26 cellular contexts compared by ENCODE assay signal in the genomic region with DNA sequence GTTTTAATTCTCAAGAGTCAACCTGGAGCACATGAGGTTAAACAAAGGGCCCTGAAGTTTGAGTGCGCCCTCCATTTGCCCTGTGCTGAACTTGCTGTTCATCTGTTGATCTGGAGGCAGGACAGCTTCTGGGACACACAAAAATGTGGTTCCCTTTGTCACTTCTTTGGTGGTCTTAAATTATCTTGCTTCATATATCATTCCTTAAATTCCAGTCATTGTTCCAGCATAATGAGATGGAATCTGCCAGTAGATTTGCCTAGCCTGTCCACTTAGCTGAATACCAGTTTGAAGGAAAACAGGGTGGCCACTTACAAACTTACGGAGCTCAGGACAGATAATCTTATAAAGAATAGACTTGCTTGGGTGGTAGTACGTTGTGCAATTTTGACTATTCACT. TPM values are rescaled to one million over a fixed set of nuclear protein-coding genes. Genes with fewer than 3 reads are reported as not detected.
DNase-seq lines count a peak whose midpoint lies in the region; ATAC-seq, FAIRE-seq and TF ChIP-seq lines count a peak whose summit lies in the region.
"Had no signal": no experiment of that assay in that cellular context is flagged by ENCODE, and none has a peak within 500 bp of the region (broad histone marks: within the 10 kb centered on the region; RNA-seq: fewer than 3 reads in every experiment).

No MANE protein-coding gene starts in this region.

- no peak for TF ChIP-seq RAD21 in K562 (CRISPR knock-in tag; conservative IDR thresholded peaks at IDR 0.05 in 1 of 2, IDR thresholded peaks at IDR 0.05 in 1 of 2)

- H3K36me3 ChIP-seq in GM23338 (ENCODE audit: insufficient read depth), result no peaks in the 10 kb centered on the region; the same call in 1 of the 2 replicates
- H3K36me3 ChIP-seq in K562 (ENCODE audit: control insufficient read depth, insufficient read depth, low read length), result no peaks in the 10 kb centered on the region
- H3K36me3 ChIP-seq in neural progenitor cell, result no peaks in the 10 kb centered on the region

- no peak for TF ChIP-seq EP300 in K562 (IDR thresholded peaks at IDR 0.05; ENCODE audit: low read length)

- ATAC-seq in GM23338 (no peak), K562 (no peak)
- ATAC-seq: HCT116 had no signal

- no peak for TF ChIP-seq POLR2A in K562 (conservative IDR thresholded peaks at IDR 0.05)

- CTCF ChIA-PET in K562 (lab: Yijun Ruan, JAX; ENCODE audit: low intra/inter-chr PET ratio), result no interaction called here

- H4K20me1 ChIP-seq in GM23338 (replicated peaks; ENCODE audit: insufficient read depth), result no peaks in the 10 kb centered on the region
- no peaks in the 10 kb centered on the region for H4K20me1 ChIP-seq in K562 (replicated peaks; ENCODE audit: control insufficient read depth, insufficient read depth, low read length)
- H4K20me1 ChIP-seq in neural progenitor cell (ENCODE audit: low read depth), result no peaks in the 10 kb centered on the region

- in situ Hi-C loops in K562 (cut with MboI), result no loop called here

- DNase-seq in GM23338 (ENCODE audit: low spot score) (no peak), K562 (ENCODE audit: extremely low read depth in 1 of 4, low spot score in 3 of 4) (no peak), neural progenitor cell (ENCODE audit: low spot score) (peak; percentile 22), T-helper 2 cell (no peak), NCI-H1105 treated with DMSO at 0.1 percent for 48 hours (lab: John Stamatoyannopoulos, UW) (no peak)
- no peak for DNase-seq in activated CD8-positive, alpha-beta memory T cell treated with anti-CD3 and anti-CD28 coated beads for 24 hours
- DNase-seq in activated T-helper 2 cell treated with anti-CD3 and anti-CD28 coated beads, Interferon-gamma antibody, Interleukin-2, Interleukin-4, amounts not matched to agents 10 μg/mL and 5 μg/mL and 100 μg/mL, durations not matched to agents 14 hours and 24 hours and 36 hours (ENCODE audit: low spot score), result no peak
- DNase-seq: AML-193; Caco-2; CD4-positive, alpha-beta T cell; DMS153; DMS79; GF-D8; GOT3; H7; HFFc6; IMR-90; KBM-7 had no signal

- no peak for TF ChIP-seq CTCF in GM23338 (conservative IDR thresholded peaks at IDR 0.05; ENCODE audit: low read depth in 2 of 2)
- TF ChIP-seq CTCF in K562 (IDR thresholded peaks at IDR 0.05 in 2 of 3, conservative IDR thresholded peaks at IDR 0.05 in 1 of 3; ENCODE audit: insufficient read depth in 2 of 3, low read depth in 1 of 3, low read length in 3 of 3), result no peak
- TF ChIP-seq CTCF in neural progenitor cell (IDR thresholded peaks at IDR 0.05), result no peak

- POLR2A ChIA-PET in K562 (lab: Yijun Ruan, JAX), result interaction anchor here (1.2 to 1.8 kb wide), 2 partner anchors 11 to 14 kb away, joined by 3 to 7 read pairs; no protein-coding TSS in a partner anchor

- intact Hi-C loops in K562 (cut with micrococcal nuclease), result no loop called here
- intact Hi-C loops in activated T-helper 2 cell treated with anti-CD3 and anti-CD28 coated beads, Interferon-gamma antibody, Interleukin-2, Interleukin-4, amounts not matched to agents 10 μg/mL and 5 μg/mL and 100 μg/mL, durations not matched to agents 14 hours and 24 hours and 36 hours (cut with micrococcal nuclease), result no loop called here

- H3K4me2 ChIP-seq in GM23338 (no peak overlapping the region), K562 (ENCODE audit: insufficient read depth, low read length) (no peak overlapping the region), neural progenitor cell (no peak overlapping the region)

- H3K36me3 Mint-ChIP-seq in GM23338 (ENCODE audit: low read depth) (no peaks in the 10 kb centered on the region), neural progenitor cell (peaks cover 2% of the 10 kb centered on the region)
- H3K36me3 Mint-ChIP-seq in activated T-helper 2 cell treated with anti-CD3 and anti-CD28 coated beads, Interferon-gamma antibody, Interleukin-2, Interleukin-4, amounts not matched to agents 10 μg/mL and 5 μg/mL and 100 μg/mL, durations not matched to agents 14 hours and 24 hours and 36 hours (ENCODE audit: low read depth), result no peaks in the 10 kb centered on the region

- H3F3A ChIP-seq in GM23338 (replicated peaks; ENCODE audit: low read depth), result no peaks in the 10 kb centered on the region
- H3F3A ChIP-seq in neural progenitor cell (ENCODE audit: low read depth), result no peaks in the 10 kb centered on the region

- no peak overlapping the region for H3K4me3 Mint-ChIP-seq in GM23338
- H3K4me3 Mint-ChIP-seq in neural progenitor cell, result no peak overlapping the region
- H3K4me3 Mint-ChIP-seq in activated T-helper 2 cell treated with anti-CD3 and anti-CD28 coated beads, Interferon-gamma antibody, Interleukin-2, Interleukin-4, amounts not matched to agents 10 μg/mL and 5 μg/mL and 100 μg/mL, durations not matched to agents 14 hours and 24 hours and 36 hours (ENCODE audit: low read depth), result no peak overlapping the region
- H3K4me3 Mint-ChIP-seq: CD4-positive, alpha-beta T cell; HFFc6 had no signal

- H3K9me3 ChIP-seq in K562 (replicated peaks; ENCODE audit: control insufficient read depth, insufficient read depth, low read depth, low read length) (no peaks in the 10 kb centered on the region), neural progenitor cell (ENCODE audit: low read depth) (no peaks in the 10 kb centered on the region)
- H3K9me3 ChIP-seq: Caco-2 had no signal

- FAIRE-seq in K562 (lab: Jason Lieb, UNC), result no peak
- FAIRE-seq: D721Med had no signal

- H3K27ac ChIP-seq in GM23338 (ENCODE audit: low read depth) (no peak overlapping the region), K562 (ENCODE audit: extremely low read depth, low read depth, low read length) (no peak overlapping the region), neural progenitor cell (no peak overlapping the region)
- H3K27ac ChIP-seq: C4-2B, HL-60 had no signal

- no peaks in the 10 kb centered on the region for H3K79me2 ChIP-seq in GM23338 (replicated peaks; ENCODE audit: insufficient read depth)
- no peaks in the 10 kb centered on the region for H3K79me2 ChIP-seq in K562 (ENCODE audit: control insufficient read depth, insufficient read depth, low read length)
- no peaks in the 10 kb centered on the region for H3K79me2 ChIP-seq in neural progenitor cell (ENCODE audit: low read depth)

- H3K4me1 ChIP-seq in GM23338 (ENCODE audit: insufficient read depth), result peaks cover 4% of the 10 kb centered on the region; the same call in 1 of the 2 replicates
- H3K4me1 ChIP-seq in K562 (replicated peaks in 1 of 2; ENCODE audit: control insufficient read depth in 2 of 2, insufficient read depth in 2 of 2, low read length in 2 of 2), result peaks cover 0 to 6% of the 10 kb centered on the region in 2 experiments; a peak in 2 of 5 replicates
- no peaks in the 10 kb centered on the region for H3K4me1 ChIP-seq in neural progenitor cell
- H3K4me1 ChIP-seq: Caco-2 had no signal

- BruUV-seq in K562 (replicated peaks; lab: Mats Ljungman, UMichigan), result no TSS peak

- H3K4me3 ChIP-seq in GM23338 (no peak overlapping the region), K562 (no peak overlapping the region), neural progenitor cell (no peak overlapping the region)

- H3K27ac Mint-ChIP-seq in GM23338, result no peak overlapping the region
- H3K27ac Mint-ChIP-seq in neural progenitor cell, result no peak overlapping the region
- no peak overlapping the region for H3K27ac Mint-ChIP-seq in activated T-helper 2 cell treated with anti-CD3 and anti-CD28 coated beads, Interferon-gamma antibody, Interleukin-2, Interleukin-4, amounts not matched to agents 10 μg/mL and 5 μg/mL and 100 μg/mL, durations not matched to agents 14 hours and 24 hours and 36 hours
- H3K27ac Mint-ChIP-seq: CD4-positive, alpha-beta T cell; HFFc6 had no signal

- H3K9ac ChIP-seq in K562 (ENCODE audit: insufficient read depth in 1 of 2, low read depth in 2 of 2, low read length in 2 of 2) (no peak overlapping the region), neural progenitor cell (no peak overlapping the region)

- no peaks in the 10 kb centered on the region for H3K9me1 ChIP-seq in K562 (ENCODE audit: control insufficient read depth, insufficient read depth, low read length)

- peaks cover 11% of the 10 kb centered on the region; the same call in 1 of the 2 replicates for H3K9me2 ChIP-seq in GM23338 (ENCODE audit: insufficient read depth)

- peak overlapping the region; percentile 47; the same call in 1 of the 2 replicates for H2AFZ ChIP-seq in GM23338
- H2AFZ ChIP-seq in K562 (ENCODE audit: low read depth, low read length), result peak overlapping the region; percentile 90; the same call in 1 of the 2 replicates
- no peak overlapping the region for H2AFZ ChIP-seq in neural progenitor cell (replicated peaks)

- H3K9me3 Mint-ChIP-seq in GM23338 (no peaks in the 10 kb centered on the region; the same call in 1 of the 3 replicates), neural progenitor cell (peaks cover 17% of the 10 kb centered on the region)
- no peaks in the 10 kb centered on the region for H3K9me3 Mint-ChIP-seq in activated T-helper 2 cell treated with anti-CD3 and anti-CD28 coated beads, Interferon-gamma antibody, Interleukin-2, Interleukin-4, amounts not matched to agents 10 μg/mL and 5 μg/mL and 100 μg/mL, durations not matched to agents 14 hours and 24 hours and 36 hours
- H3K9me3 Mint-ChIP-seq: CD4-positive, alpha-beta T cell; HFFc6 had no signal

- H3K4me1 Mint-ChIP-seq in GM23338 (peaks cover 25% of the 10 kb centered on the region), neural progenitor cell (peaks cover 17% of the 10 kb centered on the region)
- H3K4me1 Mint-ChIP-seq in activated T-helper 2 cell treated with anti-CD3 and anti-CD28 coated beads, Interferon-gamma antibody, Interleukin-2, Interleukin-4, amounts not matched to agents 10 μg/mL and 5 μg/mL and 100 μg/mL, durations not matched to agents 14 hours and 24 hours and 36 hours (ENCODE audit: low read depth), result no peaks in the 10 kb centered on the region

- WGBS in K562 (ENCODE audit: insufficient coverage, low coverage, missing lambda C conversion rate), result 39% methylated on average over 3 of the region's 3 CpGs

- H3K27me3 ChIP-seq in GM23338 (ENCODE audit: insufficient read depth) (no peaks in the 10 kb centered on the region), K562 (ENCODE audit: control insufficient read depth in 2 of 2, insufficient read depth in 2 of 2, low read length in 2 of 2) (peaks cover 9 to 42% of the 10 kb centered on the region in 2 experiments; a peak in 4 of 5 replicates), neural progenitor cell (no peaks in the 10 kb centered on the region)

- peaks cover 6% of the 10 kb centered on the region for H3K27me3 Mint-ChIP-seq in GM23338 (ENCODE audit: insufficient read depth, low read depth, poor library complexity)
- no peaks in the 10 kb centered on the region for H3K27me3 Mint-ChIP-seq in neural progenitor cell (ENCODE audit: insufficient read depth, low read depth)
- no peaks in the 10 kb centered on the region for H3K27me3 Mint-ChIP-seq in activated T-helper 2 cell treated with anti-CD3 and anti-CD28 coated beads, Interferon-gamma antibody, Interleukin-2, Interleukin-4, amounts not matched to agents 10 μg/mL and 5 μg/mL and 100 μg/mL, durations not matched to agents 14 hours and 24 hours and 36 hours (ENCODE audit: low read depth)

RNA-seq across cellular contexts. Expression of a gene that starts 0.9 kb away (rescaled TPM):
- not detected in 2 replicates for total RNA-seq in GM23338 (2014; rRNA removed; shearing (Covaris generic))
- not detected in 2 replicates for polyA plus RNA-seq in GM23338 (2016; fragmentation: Nextera tagmentation; extraction: Ambion mirVana)
- total RNA-seq in K562 (2011; cell fraction: chromatin; rRNA removed; ENCODE audit: low replicate concordance), result not detected in 2 replicates
- not detected in 2 replicates for total RNA-seq in K562 (2011; cell fraction: nucleolus; rRNA removed)
- not detected in 2 replicates for total RNA-seq in K562 (2011; cell fraction: nucleoplasm; rRNA removed)
- 0.18 and 0.33 TPM in 2 replicates for total RNA-seq in K562 (2014; rRNA removed)
- not detected in 2 replicates for total RNA-seq in K562 (2014; rRNA removed; fragmentation: Illumina TruSeq; extraction: Trizol)
- 0.07 and 0.11 TPM in 2 replicates for total RNA-seq in K562 (2015; rRNA removed; fragmentation: Illumina TruSeq; extraction: Trizol)
- 0.16 TPM in 1 of 2 replicates, not detected in the other for total RNA-seq in K562 (2021)
- polyA plus RNA-seq in K562 (2011; rRNA removed), result not detected in 2 replicates
- polyA plus RNA-seq in K562 (2011; cell fraction: cytosol; rRNA removed), result not detected in 2 replicates
- polyA plus RNA-seq in K562 (2011; cell fraction: nucleus; rRNA removed), result not detected in 2 replicates
- 0.09 and 0.98 TPM in 2 replicates for polyA plus RNA-seq in K562 (2012)
- 0.19 and 0.28 TPM in 2 replicates for polyA plus RNA-seq in K562 (2014; fragmentation: Illumina TruSeq; extraction: Trizol)
- polyA plus RNA-seq in K562 (2014; fragmentation: Nextera tagmentation; extraction: Ambion mirVana), result under 1 TPM; 0.11 to 0.34 TPM
- polyA plus RNA-seq in K562 (2014; rRNA removed), result 0.25 TPM in 1 of 2 replicates, not detected in the other
- polyA minus RNA-seq in K562 (2011; rRNA and poly(A)+ RNA removed), result not detected in 2 replicates
- not detected in 2 replicates for polyA minus RNA-seq in K562 (2011; cell fraction: cytosol; rRNA and poly(A)+ RNA removed)
- not detected in 2 replicates for polyA minus RNA-seq in K562 (2011; cell fraction: nucleus; rRNA and poly(A)+ RNA removed)
- total RNA-seq in neural progenitor cell (ENCODE audit: low replicate concordance), result not detected in 2 replicates
- total RNA-seq in activated T-helper 2 cell treated with anti-CD3 and anti-CD28 coated beads, Interferon-gamma antibody, Interleukin-2, Interleukin-4, amounts not matched to agents 10 μg/mL and 5 μg/mL and 100 μg/mL, durations not matched to agents 14 hours and 24 hours and 36 hours, result not detected in 2 replicates
- total RNA-seq: A172; Caco-2; CD4-positive, alpha-beta T cell; Daoy; H7; HFFc6; HT1080; IMR-90 had no signal
- polyA plus RNA-seq: BJ, IMR-90 had no signal

RNA-seq across cellular contexts. Expression of a gene that starts 15.7 kb away (rescaled TPM):
- total RNA-seq in GM23338 (2014; rRNA removed; shearing (Covaris generic)), result not detected in 2 replicates
- 1.5 and 2.6 TPM in 2 replicates for polyA plus RNA-seq in GM23338 (2016; fragmentation: Nextera tagmentation; extraction: Ambion mirVana)
- total RNA-seq in K562 (2011; cell fraction: chromatin; rRNA removed; ENCODE audit: low replicate concordance), result 0.16 and 2.2 TPM in 2 replicates
- total RNA-seq in K562 (2011; cell fraction: nucleolus; rRNA removed), result 1.0 TPM in 1 of 2 replicates, not detected in the other
- 0.51 TPM in 1 of 2 replicates, not detected in the other for total RNA-seq in K562 (2011; cell fraction: nucleoplasm; rRNA removed)
- 0.86 TPM in 1 of 2 replicates, not detected in the other for total RNA-seq in K562 (2014; rRNA removed)
- 0.40 and 0.41 TPM in 2 replicates for total RNA-seq in K562 (2014; rRNA removed; fragmentation: Illumina TruSeq; extraction: Trizol)
- total RNA-seq in K562 (2015; rRNA removed; fragmentation: Illumina TruSeq; extraction: Trizol), result 0.76 TPM in 1 of 2 replicates, not detected in the other
- total RNA-seq in K562 (2021), result not detected in 2 replicates
- polyA plus RNA-seq in K562 (2011; rRNA removed), result 0.49 and 0.80 TPM in 2 replicates
- polyA plus RNA-seq in K562 (2011; cell fraction: cytosol; rRNA removed), result 0.09 and 0.27 TPM in 2 replicates
- polyA plus RNA-seq in K562 (2011; cell fraction: nucleus; rRNA removed), result 0.67 and 1.1 TPM in 2 replicates
- polyA plus RNA-seq in K562 (2012), result 0.43 and 0.54 TPM in 2 replicates
- 0.28 TPM in 1 of 2 replicates, not detected in the other for polyA plus RNA-seq in K562 (2014; fragmentation: Illumina TruSeq; extraction: Trizol)
- polyA plus RNA-seq in K562 (2014; fragmentation: Nextera tagmentation; extraction: Ambion mirVana), result under 1 TPM; 0.32 to 0.70 TPM
- polyA plus RNA-seq in K562 (2014; rRNA removed), result 0.30 and 0.41 TPM in 2 replicates
- 0.84 and 1.3 TPM in 2 replicates for polyA minus RNA-seq in K562 (2011; rRNA and poly(A)+ RNA removed)
- not detected in 2 replicates for polyA minus RNA-seq in K562 (2011; cell fraction: cytosol; rRNA and poly(A)+ RNA removed)
- polyA minus RNA-seq in K562 (2011; cell fraction: nucleus; rRNA and poly(A)+ RNA removed), result 1.00 TPM in 1 of 2 replicates, not detected in the other
- total RNA-seq in neural progenitor cell (ENCODE audit: low replicate concordance), result 1.1 TPM in 1 of 2 replicates, not detected in the other
- total RNA-seq in activated T-helper 2 cell treated with anti-CD3 and anti-CD28 coated beads, Interferon-gamma antibody, Interleukin-2, Interleukin-4, amounts not matched to agents 10 μg/mL and 5 μg/mL and 100 μg/mL, durations not matched to agents 14 hours and 24 hours and 36 hours, result not detected in 2 replicates
- total RNA-seq: CD4-positive, alpha-beta T cell; Daoy; H7; HFFc6; HT1080; IMR-90 had no signal
- polyA plus RNA-seq: IMR-90 had no signal
